Comparison of ENCODE assay signal across 8 cellular contexts in genomic region chr2:230905448-230906430, GRCh38. TPM values are rescaled to one million over a fixed set of nuclear protein-coding genes. Genes with fewer than 3 reads are reported as not detected.
DNase-seq lines count a peak whose midpoint lies in the region; ATAC-seq, FAIRE-seq and TF ChIP-seq lines count a peak whose summit lies in the region.

No MANE protein-coding gene starts in this region.

- ATAC-seq in PC-3 (no peak), HepG2 (peak; percentile 52), GM18519 (IDR thresholded peaks at IDR 0.05; ENCODE audit: low FRiP score, unreplicated experiment) (no peak)
- ATAC-seq in activated T-cell treated with anti-CD3 and anti-CD28 coated beads, Interleukin-2, amount 50 U/mL, for 4 hours: peak; percentile 87 to 88
- peak; percentile 85 for ATAC-seq in stimulated activated effector memory CD8-positive, alpha-beta T cell treated with anti-CD3 and anti-CD28 coated beads, Interleukin-12 subunit alpha, Interleukin-12 subunit beta, amount 100 ng/mL, for 72 hours

- peaks cover 8% of the 10 kb centered on the region for H3K27me3 Mint-ChIP-seq in activated T-cell treated with anti-CD3 and anti-CD28 coated beads, Interleukin-2, amount 50 U/mL, for 4 hours (ENCODE audit: low read depth)

- H3K4me1 Mint-ChIP-seq in activated T-cell treated with anti-CD3 and anti-CD28 coated beads, Interleukin-2, amount 50 U/mL, for 4 hours (ENCODE audit: low read depth): peaks cover 59% of the 10 kb centered on the region
- H3K4me1 Mint-ChIP-seq in stimulated activated effector memory CD8-positive, alpha-beta T cell treated with anti-CD3 and anti-CD28 coated beads, Interleukin-12 subunit alpha, Interleukin-12 subunit beta, amount 100 ng/mL, for 72 hours: peaks cover 56% of the 10 kb centered on the region

- no peaks in the 10 kb centered on the region for H3K36me3 ChIP-seq in PC-3 (ENCODE audit: low read depth, low read length)
- no peaks in the 10 kb centered on the region for H3K36me3 ChIP-seq in HepG2 (replicated peaks in 1 of 2; ENCODE audit: control insufficient read depth in 1 of 2, insufficient read depth in 2 of 2, low read length in 2 of 2)
- H3K36me3 ChIP-seq in small intestine (ENCODE audit: control insufficient read depth in 2 of 2, insufficient read depth in 2 of 2, low read length in 2 of 2): no peaks in the 10 kb centered on the region

- H3K4me3 Mint-ChIP-seq in activated T-cell treated with anti-CD3 and anti-CD28 coated beads, Interleukin-2, amount 50 U/mL, for 4 hours: peak overlapping the region; percentile 56
- H3K4me3 Mint-ChIP-seq in stimulated activated effector memory CD8-positive, alpha-beta T cell treated with anti-CD3 and anti-CD28 coated beads, Interleukin-12 subunit alpha, Interleukin-12 subunit beta, amount 100 ng/mL, for 72 hours: peak overlapping the region; percentile 58

- H3K4me3 ChIP-seq in PC-3 (ENCODE audit: low read length) (no peak overlapping the region), HepG2 (replicated peaks in 1 of 3; ENCODE audit: insufficient read depth in 1 of 3, low read depth in 2 of 3, low read length in 3 of 3) (no peak overlapping the region), small intestine (ENCODE audit: low read depth in 1 of 2, low read length in 2 of 2) (no peak overlapping the region)

- no peaks in the 10 kb centered on the region for H3K9me3 Mint-ChIP-seq in activated T-cell treated with anti-CD3 and anti-CD28 coated beads, Interleukin-2, amount 50 U/mL, for 4 hours
- no peaks in the 10 kb centered on the region for H3K9me3 Mint-ChIP-seq in stimulated activated effector memory CD8-positive, alpha-beta T cell treated with anti-CD3 and anti-CD28 coated beads, Interleukin-12 subunit alpha, Interleukin-12 subunit beta, amount 100 ng/mL, for 72 hours

- TF ChIP-seq EP300 in HepG2 (IDR thresholded peaks at IDR 0.05; ENCODE audit: low read depth in 2 of 2, low read length in 2 of 2) (peak in 1 of 2 experiments; percentile 33; a peak in 2 of 4 replicates), HepG2 (CRISPR knock-in tag; IDR thresholded peaks at IDR 0.05; ENCODE audit: borderline replicate concordance) (no peak; the same call in 1 of the 2 replicates)

- WGBS in HepG2 (ENCODE audit: low lambda C conversion rate): 23% methylated on average over 16 of the region's 18 CpGs
- WGBS in small intestine, 3 donors: 57 to 67% (median 59%) methylated on average over 18 of the region's 18 CpGs

- no peak for TF ChIP-seq POLR2A in HepG2 (IDR thresholded peaks at IDR 0.05; ENCODE audit: insufficient read depth in 1 of 2, low read depth in 2 of 2, low read length in 2 of 2)

- H3K9ac ChIP-seq in PC-3 (ENCODE audit: low read length) (no peak overlapping the region), HepG2 (ENCODE audit: insufficient read depth, low read depth, low read length) (no peak overlapping the region)

- DNase-seq in PC-3 (peak; percentile 19), HepG2 (ENCODE audit: low spot score) (peak; percentile 83), amygdala (lab: John Stamatoyannopoulos, UW) (no peak), small intestine (no peak), NCI-H82 treated with DMSO at 0.1 percent for 48 hours (lab: John Stamatoyannopoulos, UW; ENCODE audit: unreplicated experiment) (no peak)
- DNase-seq in activated T-cell treated with anti-CD3 and anti-CD28 coated beads, Interleukin-2, amount 50 U/mL, for 4 hours: peak; percentile 88
- DNase-seq in stimulated activated effector memory CD8-positive, alpha-beta T cell treated with anti-CD3 and anti-CD28 coated beads, Interleukin-12 subunit alpha, Interleukin-12 subunit beta, amount 100 ng/mL, for 72 hours (ENCODE audit: low spot score in 2 of 2): no peak

- no peak overlapping the region for H2AFZ ChIP-seq in PC-3 (ENCODE audit: low read length)
- no peak overlapping the region for H2AFZ ChIP-seq in HepG2 (ENCODE audit: low read length)

- H3K27ac ChIP-seq in PC-3 (ENCODE audit: low read length) (no peak overlapping the region), HepG2 (ENCODE audit: extremely low read length, insufficient read depth, low read length) (no peak overlapping the region), small intestine (ENCODE audit: low read depth in 1 of 2, low read length in 1 of 2) (no peak overlapping the region)

- H3K79me2 ChIP-seq in PC-3 (ENCODE audit: low read length) (peaks cover 14% of the 10 kb centered on the region), HepG2 (ENCODE audit: insufficient read depth, low read length) (no peaks in the 10 kb centered on the region)

- peak; percentile 50 for FAIRE-seq in HepG2 (lab: Jason Lieb, UNC)
- no peak for FAIRE-seq in small intestine (lab: Jason Lieb, UNC)

- H3K9me3 ChIP-seq in PC-3 (ENCODE audit: low read length) (no peaks in the 10 kb centered on the region), HepG2 (ENCODE audit: low read length) (no peaks in the 10 kb centered on the region), small intestine (ENCODE audit: control insufficient read depth, low read depth) (no peaks in the 10 kb centered on the region)

- CTCF ChIA-PET in PC-3 (lab: Charles Lee) (no interaction called here), HepG2 (lab: Yijun Ruan, JAX; ENCODE audit: low intra/inter-chr PET ratio, low total read pairs) (interaction anchor here (0.7 kb wide), 1 partner anchor 147 kb away, joined by 3 read pairs; no protein-coding TSS in a partner anchor)

- TF ChIP-seq RAD21 in HepG2 (CRISPR knock-in tag; IDR thresholded peaks at IDR 0.05): no peak

- no peak overlapping the region for H3K4me2 ChIP-seq in PC-3 (ENCODE audit: low read length)
- peak overlapping the region; percentile 41 for H3K4me2 ChIP-seq in HepG2 (ENCODE audit: low read depth, low read length)

- H4K20me1 ChIP-seq in PC-3 (ENCODE audit: low read length): no peaks in the 10 kb centered on the region
- H4K20me1 ChIP-seq in HepG2 (ENCODE audit: insufficient read depth, low read length): no peaks in the 10 kb centered on the region

- TF ChIP-seq CTCF in PC-3 (conservative IDR thresholded peaks at IDR 0.05; ENCODE audit: low read depth, low read length) (no peak), HepG2 (CRISPR knock-in tag; IDR thresholded peaks at IDR 0.05) (no peak; the same call in 1 of the 2 replicates)

- POLR2A ChIA-PET in PC-3 (lab: Charles Lee; ENCODE audit: unreplicated experiment) (no interaction called here), HepG2 (lab: Yijun Ruan, JAX) (interaction anchor here (0.7 to 1.8 kb wide), 2 partner anchors 145 to 147 kb away, joined by 3 to 6 read pairs; no protein-coding TSS in a partner anchor)

- H3K4me1 ChIP-seq in PC-3 (ENCODE audit: insufficient read depth, low read length) (peaks cover 26% of the 10 kb centered on the region), HepG2 (ENCODE audit: insufficient read depth, low read length) (peaks cover 24% of the 10 kb centered on the region), small intestine (ENCODE audit: control insufficient read depth in 2 of 2, insufficient read depth in 1 of 2, low read depth in 1 of 2, low read length in 1 of 2) (no peaks in the 10 kb centered on the region)

- no peaks in the 10 kb centered on the region for H3F3A ChIP-seq in PC-3 (ENCODE audit: low read length, unreplicated experiment)

- H3K9me2 ChIP-seq in PC-3 (replicated peaks; ENCODE audit: low read length): no peaks in the 10 kb centered on the region

- peak overlapping the region; percentile 61 for H3K27ac Mint-ChIP-seq in stimulated activated effector memory CD8-positive, alpha-beta T cell treated with anti-CD3 and anti-CD28 coated beads, Interleukin-12 subunit alpha, Interleukin-12 subunit beta, amount 100 ng/mL, for 72 hours

- H3K27me3 ChIP-seq in PC-3 (ENCODE audit: low read length) (no peaks in the 10 kb centered on the region), HepG2 (ENCODE audit: control insufficient read depth in 1 of 2, insufficient read depth in 2 of 2, low read length in 2 of 2) (peaks cover 10 to 74% of the 10 kb centered on the region in 2 experiments; a peak in 4 of 5 replicates), small intestine (ENCODE audit: control insufficient read depth in 2 of 2, insufficient read depth in 2 of 2, low read length in 2 of 2) (no peaks in the 10 kb centered on the region)

- intact Hi-C loops in PC-3 (cut with micrococcal nuclease) (no loop called here), HepG2 (cut with micrococcal nuclease; ENCODE audit: unreplicated experiment) (no loop called here)

- in situ Hi-C loops in HepG2 (cut with HindIII; ENCODE audit: extremely low pct_ligation_motif_present, low pct_unique_long_range_greater_than_20kb): no loop called here

- H3K36me3 Mint-ChIP-seq in activated T-cell treated with anti-CD3 and anti-CD28 coated beads, Interleukin-2, amount 50 U/mL, for 4 hours (ENCODE audit: insufficient read depth): peaks cover 13% of the 10 kb centered on the region
- H3K36me3 Mint-ChIP-seq in stimulated activated effector memory CD8-positive, alpha-beta T cell treated with anti-CD3 and anti-CD28 coated beads, Interleukin-12 subunit alpha, Interleukin-12 subunit beta, amount 100 ng/mL, for 72 hours: peaks cover 38% of the 10 kb centered on the region

- BruUV-seq in PC-3 (replicated peaks; lab: Mats Ljungman, UMichigan) (no TSS peak), HepG2 (replicated peaks; lab: Mats Ljungman, UMichigan) (no TSS peak)

RNA-seq across cellular contexts. Expression of gene GPR55, which starts 19.3 kb away (rescaled TPM):
- total RNA-seq in PC-3 (2014; rRNA removed) (0.07 and 0.81 TPM in 2 replicates), HepG2 (2016; rRNA removed; fragmentation: Illumina TruSeq; extraction: Trizol) (not detected in 2 replicates)
- 1 to 10 TPM; 1.2 to 1.6 (median 1.5) TPM for total RNA-seq in activated T-cell treated with anti-CD3 and anti-CD28 coated beads, Interleukin-2, amount 50 U/mL, for 4 hours
- not detected in 2 replicates for total RNA-seq in HepG2 (2016; cell fraction: cytosol; rRNA removed; fragmentation: Illumina TruSeq; extraction: Trizol; ENCODE audit: low read depth)
- total RNA-seq in HepG2 (2016; cell fraction: insoluble cytoplasmic fraction; rRNA removed; fragmentation: Illumina TruSeq; extraction: Trizol): 0.04 TPM in 1 of 2 replicates, not detected in the other
- total RNA-seq in HepG2 (2016; cell fraction: membrane; rRNA removed; fragmentation: Illumina TruSeq; extraction: Trizol): not detected in 2 replicates
- not detected in 2 replicates for total RNA-seq in HepG2 (2016; cell fraction: nucleus; rRNA removed; fragmentation: Illumina TruSeq; extraction: Trizol)
- polyA plus RNA-seq in HepG2 (2011; rRNA removed) (not detected in 2 replicates), small intestine (1 to 10 TPM in 1 of 3 donors, under 1 TPM in 2; 0.22 to 1.6 (median 0.42) TPM)
- 0.04 TPM in 1 of 2 replicates, not detected in the other for polyA plus RNA-seq in HepG2 (2011; cell fraction: cytosol; rRNA removed)
- 0.05 and 0.06 TPM in 2 replicates for polyA plus RNA-seq in HepG2 (2011; cell fraction: nucleus; rRNA removed)
- polyA plus RNA-seq in HepG2 (2012): not detected in 2 replicates
- polyA plus RNA-seq in HepG2 (2016; cell fraction: cytosol; fragmentation: Illumina TruSeq; extraction: Trizol; ENCODE audit: low read depth): not detected in 2 replicates
- not detected in 2 replicates for polyA plus RNA-seq in HepG2 (2016; cell fraction: insoluble cytoplasmic fraction; fragmentation: Illumina TruSeq; extraction: Trizol; ENCODE audit: low read depth)
- not detected in 2 replicates for polyA plus RNA-seq in HepG2 (2016; cell fraction: membrane; fragmentation: Illumina TruSeq; extraction: Trizol; ENCODE audit: low read depth)
- polyA plus RNA-seq in HepG2 (2016; cell fraction: nucleus; fragmentation: Illumina TruSeq; extraction: Trizol; ENCODE audit: insufficient read depth, low read depth): 0.18 TPM in 1 of 2 replicates, not detected in the other
- 0.09 and 0.14 TPM in 2 replicates for polyA minus RNA-seq in HepG2 (2011; rRNA and poly(A)+ RNA removed; ENCODE audit: low replicate concordance)
- not detected in 2 replicates for polyA minus RNA-seq in HepG2 (2011; cell fraction: cytosol; rRNA and poly(A)+ RNA removed)
- polyA minus RNA-seq in HepG2 (2011; cell fraction: nucleus; rRNA and poly(A)+ RNA removed): not detected in 2 replicates

RNA-seq across cellular contexts. Expression of gene ITM2C, which starts 41.0 kb away (rescaled TPM):
- total RNA-seq in PC-3 (2014; rRNA removed) (111 and 113 TPM in 2 replicates), HepG2 (2016; rRNA removed; fragmentation: Illumina TruSeq; extraction: Trizol) (40.7 and 70.5 TPM in 2 replicates)
- total RNA-seq in activated T-cell treated with anti-CD3 and anti-CD28 coated beads, Interleukin-2, amount 50 U/mL, for 4 hours: 10 to 100 TPM; 17.2 to 29.4 (median 22.1) TPM
- total RNA-seq in HepG2 (2016; cell fraction: cytosol; rRNA removed; fragmentation: Illumina TruSeq; extraction: Trizol; ENCODE audit: low read depth): 13.6 and 14.1 TPM in 2 replicates
- total RNA-seq in HepG2 (2016; cell fraction: insoluble cytoplasmic fraction; rRNA removed; fragmentation: Illumina TruSeq; extraction: Trizol): 40.7 and 74.0 TPM in 2 replicates
- 30.7 and 33.5 TPM in 2 replicates for total RNA-seq in HepG2 (2016; cell fraction: membrane; rRNA removed; fragmentation: Illumina TruSeq; extraction: Trizol)
- total RNA-seq in HepG2 (2016; cell fraction: nucleus; rRNA removed; fragmentation: Illumina TruSeq; extraction: Trizol): 49.2 and 56.2 TPM in 2 replicates
- polyA plus RNA-seq in HepG2 (2011; rRNA removed) (270 and 321 TPM in 2 replicates), small intestine (100 to 1,000 TPM in 2 of 3 donors, 10 to 100 TPM in 1; 38.9 to 184 (median 153) TPM)
- 356 TPM in 2 replicates for polyA plus RNA-seq in HepG2 (2011; cell fraction: cytosol; rRNA removed)
- polyA plus RNA-seq in HepG2 (2011; cell fraction: nucleus; rRNA removed): 111 and 119 TPM in 2 replicates
- polyA plus RNA-seq in HepG2 (2012): 124 and 196 TPM in 2 replicates
- 18.9 and 24.2 TPM in 2 replicates for polyA plus RNA-seq in HepG2 (2016; cell fraction: cytosol; fragmentation: Illumina TruSeq; extraction: Trizol; ENCODE audit: low read depth)
- 53.1 and 56.4 TPM in 2 replicates for polyA plus RNA-seq in HepG2 (2016; cell fraction: insoluble cytoplasmic fraction; fragmentation: Illumina TruSeq; extraction: Trizol; ENCODE audit: low read depth)
- 32.9 and 35.3 TPM in 2 replicates for polyA plus RNA-seq in HepG2 (2016; cell fraction: membrane; fragmentation: Illumina TruSeq; extraction: Trizol; ENCODE audit: low read depth)
- 111 and 121 TPM in 2 replicates for polyA plus RNA-seq in HepG2 (2016; cell fraction: nucleus; fragmentation: Illumina TruSeq; extraction: Trizol; ENCODE audit: insufficient read depth, low read depth)
- polyA minus RNA-seq in HepG2 (2011; rRNA and poly(A)+ RNA removed; ENCODE audit: low replicate concordance): 108 and 408 TPM in 2 replicates
- 84.7 and 140 TPM in 2 replicates for polyA minus RNA-seq in HepG2 (2011; cell fraction: cytosol; rRNA and poly(A)+ RNA removed)
- 20.1 and 24.2 TPM in 2 replicates for polyA minus RNA-seq in HepG2 (2011; cell fraction: nucleus; rRNA and poly(A)+ RNA removed)

Comparison
In these comparisons a context has a peak if more than half of its experiments do, and no peak if none do; other contexts are left out.
1. ATAC-seq: peak in activated T-cell treated with anti-CD3 and anti-CD28 coated beads, Interleukin-2, amount 50 U/mL, for 4 hours (2 of 2), HepG2 (single experiment) and stimulated activated effector memory CD8-positive, alpha-beta T cell treated with anti-CD3 and anti-CD28 coated beads, Interleukin-12 subunit alpha, Interleukin-12 subunit beta, amount 100 ng/mL, for 72 hours (single experiment); none in PC-3 (single experiment) and GM18519 (single experiment).
2. DNase-seq: peak in PC-3 (single experiment), activated T-cell treated with anti-CD3 and anti-CD28 coated beads, Interleukin-2, amount 50 U/mL, for 4 hours (single experiment) and HepG2 (single experiment); none in stimulated activated effector memory CD8-positive, alpha-beta T cell treated with anti-CD3 and anti-CD28 coated beads, Interleukin-12 subunit alpha, Interleukin-12 subunit beta, amount 100 ng/mL, for 72 hours (0 of 2), amygdala (0 of 56), small intestine (single experiment) and NCI-H82 treated with DMSO at 0.1 percent for 48 hours (single experiment).